ENCODE assay signal across 1 cellular context in genomic region chr2:241567266-241567665, GRCh38. TPM values are rescaled to one million over a fixed set of nuclear protein-coding genes. Genes with fewer than 3 reads are reported as not detected.
"Had no signal": no experiment of that assay in that cellular context is flagged by ENCODE, and none has a peak within 500 bp of the region (broad histone marks: within the 10 kb centered on the region; RNA-seq: fewer than 3 reads in every experiment).

No MANE protein-coding gene starts in this region.

RNA-seq across cellular contexts. Expression of gene BOK, which starts 8.7 kb away (rescaled TPM):
- total RNA-seq: naive thymus-derived CD8-positive, alpha-beta T cell had no signal
